Comparison of ENCODE assay signal across 16 cellular contexts in genomic region chr11:67544591-67545242, GRCh38. TPM values are rescaled to one million over a fixed set of nuclear protein-coding genes. Genes with fewer than 3 reads are reported as not detected.
DNase-seq lines count a peak whose midpoint lies in the region; ATAC-seq and TF ChIP-seq lines count a peak whose summit lies in the region.
"Had no signal": no experiment of that assay in that cellular context is flagged by ENCODE, and none has a peak within 500 bp of the region (broad histone marks: within the 10 kb centered on the region; RNA-seq: fewer than 3 reads in every experiment).

No MANE protein-coding gene starts in this region.

- H3K4me1 Mint-ChIP-seq in endothelial cell (ENCODE audit: unreplicated experiment) = no peaks in the 10 kb centered on the region

- H3K36me3 ChIP-seq in DND-41 (ENCODE audit: insufficient read depth, low read length) (no peaks in the 10 kb centered on the region), psoas muscle (ENCODE audit: insufficient read depth in 1 of 2, low read depth in 1 of 2) (no peaks in the 10 kb centered on the region)
- H3K36me3 ChIP-seq: breast epithelium had no signal

- no peaks in the 10 kb centered on the region for H3K9me3 Mint-ChIP-seq in endothelial cell (ENCODE audit: unreplicated experiment)
- H3K9me3 Mint-ChIP-seq: activated T-cell treated with anti-CD3 and anti-CD28 coated beads, Interleukin-2, amount 50 U/mL, for 24 hours had no signal

- H3K4me3 Mint-ChIP-seq in endothelial cell (ENCODE audit: unreplicated experiment) = no peak overlapping the region
- H3K4me3 Mint-ChIP-seq: activated naive CD8-positive, alpha-beta T cell; activated T-cell treated with anti-CD3 and anti-CD28 coated beads, Interleukin-2, amount 50 U/mL, for 24 hours had no signal

- H3K79me2 ChIP-seq in DND-41 (ENCODE audit: insufficient read depth, low read length) = no peaks in the 10 kb centered on the region
- H3K79me2 ChIP-seq: parathyroid adenoma had no signal

- WGBS in psoas muscle, 3 donors = 60 to 66% (median 64%) methylated on average over 10 of the region's 10 CpGs

- H3K27ac Mint-ChIP-seq in endothelial cell (ENCODE audit: unreplicated experiment) = no peak overlapping the region
- H3K27ac Mint-ChIP-seq: activated naive CD8-positive, alpha-beta T cell; activated T-cell treated with anti-CD3 and anti-CD28 coated beads, Interleukin-2, amount 50 U/mL, for 24 hours had no signal

- H3K4me3 ChIP-seq in DND-41 (ENCODE audit: low read depth in 1 of 2, low read length in 2 of 2) (no peak overlapping the region), astrocyte of the spinal cord (ENCODE audit: low read depth, low read length) (no peak overlapping the region), psoas muscle (no peak overlapping the region)
- H3K4me3 ChIP-seq: breast epithelium had no signal

- H3K9me3 ChIP-seq in DND-41 (ENCODE audit: insufficient read depth, low read length, severe bottlenecking) = no peaks in the 10 kb centered on the region
- no peaks in the 10 kb centered on the region for H3K9me3 ChIP-seq in psoas muscle
- H3K9me3 ChIP-seq: breast epithelium, SK-N-SH had no signal

- H3K9ac ChIP-seq in DND-41 (ENCODE audit: low read depth, low read length) = peak overlapping the region; percentile 40
- H3K9ac ChIP-seq: parathyroid adenoma, SK-N-SH had no signal

- H3K4me1 ChIP-seq in DND-41 (ENCODE audit: insufficient read depth, low read length) (peaks cover 49% of the 10 kb centered on the region), psoas muscle (no peaks in the 10 kb centered on the region)
- H3K4me1 ChIP-seq: breast epithelium, foreskin keratinocyte, parathyroid adenoma had no signal

- H3K27me3 ChIP-seq in DND-41 (ENCODE audit: insufficient read depth, low read length, poor library complexity) (no peaks in the 10 kb centered on the region), psoas muscle (ENCODE audit: insufficient read depth in 3 of 3, low read length in 2 of 3) (no peaks in the 10 kb centered on the region)
- H3K27me3 ChIP-seq: breast epithelium had no signal

- peaks cover 5% of the 10 kb centered on the region for H3K27me3 Mint-ChIP-seq in endothelial cell (ENCODE audit: unreplicated experiment)
- H3K27me3 Mint-ChIP-seq: activated naive CD8-positive, alpha-beta T cell; activated T-cell treated with anti-CD3 and anti-CD28 coated beads, Interleukin-2, amount 50 U/mL, for 24 hours had no signal

- no peaks in the 10 kb centered on the region for H3K36me3 Mint-ChIP-seq in endothelial cell (ENCODE audit: low read depth, unreplicated experiment)
- H3K36me3 Mint-ChIP-seq: activated naive CD8-positive, alpha-beta T cell had no signal

- TF ChIP-seq CTCF in DND-41 (IDR thresholded peaks at IDR 0.05; ENCODE audit: borderline replicate concordance, extremely low read depth, low read length, poor library complexity, severe bottlenecking) (no peak), astrocyte of the spinal cord (IDR thresholded peaks at IDR 0.05; ENCODE audit: low read depth, low read length) (no peak), psoas muscle (IDR thresholded peaks at IDR 0.05) (no peak), endothelial cell (IDR thresholded peaks at IDR 0.05; ENCODE audit: unreplicated experiment) (no peak)

- intact Hi-C loops in left colon (cut with DNase I, micrococcal nuclease) (no loop called here), psoas muscle (cut with DNase I) (no loop called here)

- H3K27ac ChIP-seq in DND-41 (ENCODE audit: low read length) (peak overlapping the region; percentile 92), psoas muscle (peak overlapping the region; percentile 52)
- H3K27ac ChIP-seq: breast epithelium, foreskin keratinocyte, parathyroid adenoma had no signal

- H4K20me1 ChIP-seq in DND-41 (ENCODE audit: insufficient read depth, low read length) = no peaks in the 10 kb centered on the region

- H2AFZ ChIP-seq in DND-41 (ENCODE audit: low read depth, low read length) = peak overlapping the region; percentile 12
- H2AFZ ChIP-seq: parathyroid adenoma had no signal

- DNase-seq in DND-41 = peak; percentile 66
- DNase-seq in astrocyte of the spinal cord (ENCODE audit: low read depth, low spot score) = peak; percentile 20
- DNase-seq in left colon = peak; percentile 47 to 78
- DNase-seq in psoas muscle = no peak
- no peak for DNase-seq in T-helper 9 cell
- no peak for DNase-seq in endothelial cell (ENCODE audit: low spot score)
- DNase-seq in NCI-H146 (lab: John Stamatoyannopoulos, UW) = no peak
- no peak for DNase-seq in Ammon's horn (ENCODE audit: low spot score)
- DNase-seq: activated CD4-positive, alpha-beta T cell treated with anti-CD3 and anti-CD28 coated beads, Interleukin-2, amount 50 U/mL, for 4 hours; activated T-cell treated with anti-CD3 and anti-CD28 coated beads, Interleukin-2, amount 50 U/mL, for 24 hours; NCI-H446 treated with DMSO at 0.1 percent for 48 hours; SK-N-SH had no signal

- in situ Hi-C loops in astrocyte of the spinal cord (cut with HindIII; ENCODE audit: low sequenced_read_pairs) = no loop called here

- ATAC-seq in DND-41 (ENCODE audit: insufficient read depth, low read depth) = peak; percentile 79
- peak; percentile 78 for ATAC-seq in left colon
- no peak for ATAC-seq in psoas muscle
- ATAC-seq: foreskin keratinocyte had no signal

- H3K4me2 ChIP-seq in DND-41 (ENCODE audit: insufficient read depth, low read length) = peak overlapping the region; percentile 32
- H3K4me2 ChIP-seq: SK-N-SH had no signal

RNA-seq across cellular contexts. Expression of gene CABP2, which starts 21.5 kb away (rescaled TPM):
- not detected for total RNA-seq in left colon
- total RNA-seq in psoas muscle = not detected
- polyA plus RNA-seq in psoas muscle = not detected
- total RNA-seq in endothelial cell (ENCODE audit: unreplicated experiment) = not detected
- total RNA-seq: breast epithelium, foreskin keratinocyte had no signal
- polyA plus RNA-seq: foreskin keratinocyte, SK-N-SH had no signal

RNA-seq across cellular contexts. Expression of gene CDK2AP2, which starts 36.8 kb away (rescaled TPM):
- 10 to 100 TPM; 79.5 to 86.2 TPM for total RNA-seq in left colon
- total RNA-seq in psoas muscle = 10 to 100 TPM; 16.3 to 18.5 (median 18.1) TPM
- 10 to 100 TPM; 31.9 to 72.3 (median 48.0) TPM for polyA plus RNA-seq in psoas muscle
- total RNA-seq in endothelial cell (ENCODE audit: unreplicated experiment) = 27.8 TPM

RNA-seq across cellular contexts. Expression of gene GSTP1, which starts 38.9 kb away (rescaled TPM):
- 100 to 1,000 TPM; 323 to 390 TPM for total RNA-seq in left colon
- total RNA-seq in psoas muscle = 100 to 1,000 TPM; 224 to 364 (median 274) TPM
- polyA plus RNA-seq in psoas muscle = 100 to 1,000 TPM; 279 to 410 (median 383) TPM
- 696 TPM for total RNA-seq in endothelial cell (ENCODE audit: unreplicated experiment)

RNA-seq across cellular contexts. Expression of gene PITPNM1, which starts 39.6 kb away (rescaled TPM):
- total RNA-seq in left colon = 100 to 1,000 TPM in 1 of 2 donors, 10 to 100 TPM in 1; 82.0 to 108 TPM
- 10 to 100 TPM in 2 of 4 donors, 1 to 10 TPM in 2; 6.7 to 16.1 (median 9.6) TPM for total RNA-seq in psoas muscle
- polyA plus RNA-seq in psoas muscle = 10 to 100 TPM in 1 of 3 donors, 1 to 10 TPM in 2; 2.3 to 11.3 (median 5.1) TPM
- 11.5 TPM for total RNA-seq in endothelial cell (ENCODE audit: unreplicated experiment)

Comparison
In these comparisons a context has a peak if more than half of its experiments do, and no peak if none do; other contexts are left out.
1. ATAC-seq: peak in DND-41 (single experiment) and left colon (single experiment); none in psoas muscle (0 of 4).
2. DNase-seq: peak in DND-41 (single experiment), astrocyte of the spinal cord (single experiment) and left colon (2 of 2); none in psoas muscle (0 of 2), T-helper 9 cell (single experiment), endothelial cell (single experiment), NCI-H146 (single experiment) and Ammon's horn (single experiment).